Comparison of ENCODE assay signal across 1 cellular context in the genomic region with DNA sequence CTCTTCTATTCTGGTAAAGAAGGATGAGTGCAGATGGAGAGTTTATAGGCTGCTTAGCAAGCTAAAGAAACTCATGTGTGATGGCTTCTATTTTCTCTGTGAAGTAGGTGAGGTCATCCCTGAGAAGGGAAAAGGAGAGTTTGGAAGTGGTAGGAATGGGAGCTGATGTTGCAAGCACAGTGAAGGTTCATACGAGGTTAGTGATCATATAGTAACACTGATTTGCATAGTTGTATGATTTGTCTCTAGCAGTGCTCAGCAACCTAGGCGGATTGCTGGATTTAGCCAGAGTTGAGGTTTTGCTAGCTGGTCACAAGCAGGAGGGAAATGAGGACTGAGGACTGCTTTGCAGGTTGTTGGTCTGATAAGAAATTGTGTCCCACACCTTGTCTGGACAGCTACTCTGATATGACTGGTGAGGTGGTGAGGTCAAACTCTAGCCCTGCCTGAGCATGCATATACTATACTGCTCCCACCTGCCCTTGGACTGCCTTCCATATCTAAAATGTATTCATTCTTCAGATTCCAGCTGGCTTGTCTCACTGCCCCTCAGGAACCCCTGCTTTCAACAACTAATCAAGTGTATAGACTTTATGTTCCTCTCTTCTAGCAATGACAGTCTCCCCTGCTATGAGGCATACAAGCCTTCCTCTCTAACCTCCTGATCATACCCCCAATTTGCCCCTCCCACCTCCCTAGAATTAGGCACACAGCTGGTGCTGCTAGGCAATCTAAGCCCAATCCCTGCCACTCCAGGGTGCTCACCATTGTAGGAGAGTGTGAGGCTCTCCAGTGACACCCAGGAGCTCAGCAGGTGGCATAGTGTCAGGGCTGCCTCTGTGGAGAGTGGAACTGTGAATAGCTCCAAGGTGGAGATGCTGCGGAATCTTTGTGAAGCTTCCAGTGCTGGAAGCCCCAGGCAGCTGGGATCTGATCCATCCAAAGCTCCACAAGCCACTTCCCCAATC.
TF ChIP-seq lines count a peak whose summit lies in the region.

No MANE protein-coding gene starts in this region.

TF ChIP-seq in A549, 52 proteins besides CTCF, POLR2A, EP300 and RAD21:
- TF ChIP-seq ESRRA (IDR thresholded peaks at IDR 0.05; ENCODE audit: borderline replicate concordance, low read length) = no peak
- TF ChIP-seq, protein P1, sequence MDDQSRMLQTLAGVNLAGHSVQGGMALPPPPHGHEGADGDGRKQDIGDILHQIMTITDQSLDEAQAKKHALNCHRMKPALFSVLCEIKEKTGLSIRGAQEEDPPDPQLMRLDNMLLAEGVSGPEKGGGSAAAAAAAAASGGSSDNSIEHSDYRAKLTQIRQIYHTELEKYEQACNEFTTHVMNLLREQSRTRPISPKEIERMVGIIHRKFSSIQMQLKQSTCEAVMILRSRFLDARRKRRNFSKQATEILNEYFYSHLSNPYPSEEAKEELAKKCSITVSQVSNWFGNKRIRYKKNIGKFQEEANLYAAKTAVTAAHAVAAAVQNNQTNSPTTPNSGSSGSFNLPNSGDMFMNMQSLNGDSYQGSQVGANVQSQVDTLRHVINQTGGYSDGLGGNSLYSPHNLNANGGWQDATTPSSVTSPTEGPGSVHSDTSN (IDR thresholded peaks at IDR 0.05) = no peak
- no peak for TF ChIP-seq ZSCAN20 (CRISPR knock-in tag; IDR thresholded peaks at IDR 0.05)
- no peak for TF ChIP-seq MAFK (IDR thresholded peaks at IDR 0.05; ENCODE audit: partially characterized antibody)
- no peak for TF ChIP-seq RCOR1 (IDR thresholded peaks at IDR 0.05; ENCODE audit: low read depth, low read length)
- no peak for TF ChIP-seq RFX5 (IDR thresholded peaks at IDR 0.05)
- TF ChIP-seq, protein P2, sequence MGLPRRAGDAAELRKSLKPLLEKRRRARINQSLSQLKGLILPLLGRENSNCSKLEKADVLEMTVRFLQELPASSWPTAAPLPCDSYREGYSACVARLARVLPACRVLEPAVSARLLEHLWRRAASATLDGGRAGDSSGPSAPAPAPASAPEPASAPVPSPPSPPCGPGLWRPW (IDR thresholded peaks at IDR 0.05) = no peak
- TF ChIP-seq POLR2AphosphoS2 (conservative IDR thresholded peaks at IDR 0.05; ENCODE audit: low read length) = no peak
